In the genomic region with DNA sequence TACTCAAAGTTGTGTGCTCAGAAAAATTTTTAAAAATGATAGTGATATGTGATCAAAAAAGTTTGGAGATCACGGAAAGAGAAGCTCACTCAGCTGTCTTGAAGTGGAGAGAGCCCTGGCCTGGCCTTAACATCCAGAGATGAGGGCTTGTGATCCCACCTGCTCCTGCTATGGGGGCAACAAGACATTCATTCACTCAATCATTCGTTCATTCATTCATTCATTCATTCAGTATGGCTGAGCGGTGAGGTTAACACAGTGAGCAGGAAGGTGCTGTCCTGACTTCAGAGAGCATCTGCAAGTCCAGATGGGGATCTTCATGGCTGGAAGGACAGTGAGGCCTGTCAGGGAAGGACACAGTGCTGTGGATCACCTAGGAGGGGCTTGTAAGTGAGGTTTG, we compare ENCODE assay signal across 1 cellular context.
TF ChIP-seq lines count a peak whose summit lies in the region.

No MANE protein-coding gene starts in this region.

TF ChIP-seq in WTC11, 78 proteins besides CTCF, POLR2A, EP300 and RAD21 (continued from another document):
- TF ChIP-seq TEAD4 (CRISPR knock-in tag; IDR thresholded peaks at IDR 0.05) (no peak), NR1H2 (CRISPR knock-in tag; IDR thresholded peaks at IDR 0.05) (no peak), NR2C2 (CRISPR knock-in tag; IDR thresholded peaks at IDR 0.05) (no peak), FOXK1 (CRISPR knock-in tag; IDR thresholded peaks at IDR 0.05) (no peak), ZNF416 (CRISPR knock-in tag; IDR thresholded peaks at IDR 0.05) (no peak), MYBL2 (CRISPR knock-in tag; IDR thresholded peaks at IDR 0.05) (no peak), PRRX2 (CRISPR knock-in tag; IDR thresholded peaks at IDR 0.05) (no peak), ATF1 (CRISPR knock-in tag; IDR thresholded peaks at IDR 0.05) (no peak), GTF2I (CRISPR knock-in tag; conservative IDR thresholded peaks at IDR 0.05) (no peak), NFE2L1 (CRISPR knock-in tag; IDR thresholded peaks at IDR 0.05) (no peak), FOXP1 (CRISPR knock-in tag; IDR thresholded peaks at IDR 0.05; ENCODE audit: borderline replicate concordance) (no peak)
- TF ChIP-seq, protein P1, sequence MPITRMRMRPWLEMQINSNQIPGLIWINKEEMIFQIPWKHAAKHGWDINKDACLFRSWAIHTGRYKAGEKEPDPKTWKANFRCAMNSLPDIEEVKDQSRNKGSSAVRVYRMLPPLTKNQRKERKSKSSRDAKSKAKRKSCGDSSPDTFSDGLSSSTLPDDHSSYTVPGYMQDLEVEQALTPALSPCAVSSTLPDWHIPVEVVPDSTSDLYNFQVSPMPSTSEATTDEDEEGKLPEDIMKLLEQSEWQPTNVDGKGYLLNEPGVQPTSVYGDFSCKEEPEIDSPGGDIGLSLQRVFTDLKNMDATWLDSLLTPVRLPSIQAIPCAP (CRISPR knock-in tag; IDR thresholded peaks at IDR 0.05), result no peak
- TF ChIP-seq, protein P2, sequence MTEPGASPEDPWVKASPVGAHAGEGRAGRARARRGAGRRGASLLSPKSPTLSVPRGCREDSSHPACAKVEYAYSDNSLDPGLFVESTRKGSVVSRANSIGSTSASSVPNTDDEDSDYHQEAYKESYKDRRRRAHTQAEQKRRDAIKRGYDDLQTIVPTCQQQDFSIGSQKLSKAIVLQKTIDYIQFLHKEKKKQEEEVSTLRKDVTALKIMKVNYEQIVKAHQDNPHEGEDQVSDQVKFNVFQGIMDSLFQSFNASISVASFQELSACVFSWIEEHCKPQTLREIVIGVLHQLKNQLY (CRISPR knock-in tag; IDR thresholded peaks at IDR 0.05), result no peak
- TF ChIP-seq, protein P3, sequence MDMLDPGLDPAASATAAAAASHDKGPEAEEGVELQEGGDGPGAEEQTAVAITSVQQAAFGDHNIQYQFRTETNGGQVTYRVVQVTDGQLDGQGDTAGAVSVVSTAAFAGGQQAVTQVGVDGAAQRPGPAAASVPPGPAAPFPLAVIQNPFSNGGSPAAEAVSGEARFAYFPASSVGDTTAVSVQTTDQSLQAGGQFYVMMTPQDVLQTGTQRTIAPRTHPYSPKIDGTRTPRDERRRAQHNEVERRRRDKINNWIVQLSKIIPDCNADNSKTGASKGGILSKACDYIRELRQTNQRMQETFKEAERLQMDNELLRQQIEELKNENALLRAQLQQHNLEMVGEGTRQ (CRISPR knock-in tag; IDR thresholded peaks at IDR 0.05), result no peak
- TF ChIP-seq, protein P4, sequence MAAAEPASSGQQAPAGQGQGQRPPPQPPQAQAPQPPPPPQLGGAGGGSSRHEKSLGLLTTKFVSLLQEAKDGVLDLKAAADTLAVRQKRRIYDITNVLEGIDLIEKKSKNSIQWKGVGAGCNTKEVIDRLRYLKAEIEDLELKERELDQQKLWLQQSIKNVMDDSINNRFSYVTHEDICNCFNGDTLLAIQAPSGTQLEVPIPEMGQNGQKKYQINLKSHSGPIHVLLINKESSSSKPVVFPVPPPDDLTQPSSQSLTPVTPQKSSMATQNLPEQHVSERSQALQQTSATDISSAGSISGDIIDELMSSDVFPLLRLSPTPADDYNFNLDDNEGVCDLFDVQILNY (CRISPR knock-in tag; IDR thresholded peaks at IDR 0.05), result no peak
- TF ChIP-seq, protein P5, sequence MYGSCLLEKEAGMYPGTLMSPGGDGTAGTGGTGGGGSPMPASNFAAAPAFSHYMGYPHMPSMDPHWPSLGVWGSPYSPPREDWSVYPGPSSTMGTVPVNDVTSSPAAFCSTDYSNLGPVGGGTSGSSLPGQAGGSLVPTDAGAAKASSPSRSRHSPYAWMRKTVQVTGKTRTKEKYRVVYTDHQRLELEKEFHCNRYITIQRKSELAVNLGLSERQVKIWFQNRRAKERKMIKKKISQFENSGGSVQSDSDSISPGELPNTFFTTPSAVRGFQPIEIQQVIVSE (CRISPR knock-in tag; IDR thresholded peaks at IDR 0.05; ENCODE audit: borderline replicate concordance), result no peak
TF ChIP-seq in WTC11: peak in this region for 0.
